Comparison of ENCODE assay signal across 1 cellular context in the genomic region with DNA sequence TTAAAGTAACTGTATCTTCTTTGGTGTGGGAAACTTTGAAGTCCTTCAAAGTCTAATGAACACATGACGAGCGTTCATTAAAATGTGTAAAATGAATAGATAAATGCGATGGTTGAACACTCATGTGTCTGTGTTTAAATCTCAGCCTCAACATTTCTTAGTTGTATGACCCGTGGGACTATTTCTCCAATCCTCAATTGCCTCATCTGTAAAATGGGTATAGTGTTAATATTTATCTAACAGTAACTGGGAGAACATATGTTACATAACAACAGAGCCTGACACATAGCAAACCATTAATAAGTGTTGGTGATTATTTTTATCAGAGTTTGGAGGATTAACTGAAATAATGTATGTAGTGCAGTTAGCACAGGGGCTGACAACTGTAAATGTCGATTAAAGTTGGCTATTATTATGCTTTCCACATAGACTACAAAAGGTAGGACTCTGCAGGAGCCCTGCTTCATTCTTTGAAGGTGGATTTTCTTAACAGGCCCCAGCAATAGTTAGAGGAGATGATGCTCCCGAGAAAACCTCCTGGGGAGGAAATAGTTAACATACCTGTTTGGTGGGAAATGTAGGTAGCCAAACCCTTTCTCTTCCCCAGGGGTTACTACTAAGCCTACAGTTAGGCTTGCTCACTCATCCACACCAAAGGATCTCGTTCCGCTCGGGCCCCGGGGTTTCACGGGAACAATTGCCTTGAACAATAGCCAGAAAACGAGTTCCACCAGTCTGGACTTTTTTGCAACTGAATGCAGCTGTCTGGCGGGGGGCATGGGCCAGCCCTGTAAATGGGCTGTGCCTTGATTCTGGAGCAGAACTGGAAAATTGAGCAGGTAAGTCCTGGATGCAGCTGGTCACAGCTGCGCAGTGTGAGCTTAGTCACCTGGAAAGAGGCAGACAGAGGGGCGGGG.
TF ChIP-seq lines count a peak whose summit lies in the region.

No MANE protein-coding gene starts in this region.

TF ChIP-seq in IMR-90, 13 proteins besides CTCF, POLR2A, EP300 and RAD21 (continued from another document):
- TF ChIP-seq CEBPB (IDR thresholded peaks at IDR 0.05; ENCODE audit: low read depth, low read length) (no peak), CHD1 (IDR thresholded peaks at IDR 0.05; ENCODE audit: low read depth, low read length) (no peak), NFE2L2 (IDR thresholded peaks at IDR 0.05; ENCODE audit: low read depth, low read length) (no peak), FOS (IDR thresholded peaks at IDR 0.05; ENCODE audit: low read depth, low read length) (no peak)
